1 cellular context compared by ENCODE assay signal in genomic region chr16:69234460-69234859, GRCh38.
TF ChIP-seq lines count a peak whose summit lies in the region.

No MANE protein-coding gene starts in this region.

TF ChIP-seq in HEK293, 187 proteins besides CTCF, POLR2A, EP300 and RAD21 (continued from another document):
- TF ChIP-seq, protein P1, sequence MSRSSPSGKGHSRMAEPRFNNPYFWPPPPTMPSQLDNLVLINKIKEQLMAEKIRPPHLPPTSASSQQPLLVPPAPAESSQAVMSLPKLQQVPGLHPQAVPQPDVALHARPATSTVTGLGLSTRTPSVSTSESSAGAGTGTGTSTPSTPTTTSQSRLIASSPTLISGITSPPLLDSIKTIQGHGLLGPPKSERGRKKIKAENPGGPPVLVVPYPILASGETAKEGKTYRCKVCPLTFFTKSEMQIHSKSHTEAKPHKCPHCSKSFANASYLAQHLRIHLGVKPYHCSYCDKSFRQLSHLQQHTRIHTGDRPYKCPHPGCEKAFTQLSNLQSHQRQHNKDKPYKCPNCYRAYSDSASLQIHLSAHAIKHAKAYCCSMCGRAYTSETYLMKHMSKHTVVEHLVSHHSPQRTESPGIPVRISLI (tag by site-specific recombination; IDR thresholded peaks at IDR 0.05): no peak
- TF ChIP-seq ZFHX2 (tag by site-specific recombination; conservative IDR thresholded peaks at IDR 0.05) (no peak), ZXDB (tag by site-specific recombination; IDR thresholded peaks at IDR 0.05) (peak; percentile 48; the same call in 1 of the 2 replicates), ZNF202 (tag by site-specific recombination; IDR thresholded peaks at IDR 0.05; ENCODE audit: borderline replicate concordance) (no peak), OVOL3 (tag by site-specific recombination; IDR thresholded peaks at IDR 0.05) (no peak), ZNF521 (tag by site-specific recombination; IDR thresholded peaks at IDR 0.05) (no peak), HOXC10 (CRISPR knock-in tag; IDR thresholded peaks at IDR 0.05) (no peak), ZNF24 (tag by site-specific recombination; IDR thresholded peaks at IDR 0.05) (no peak), ZNF530 (tag by site-specific recombination; IDR thresholded peaks at IDR 0.05; ENCODE audit: low read depth) (no peak), ZNF747 (tag by site-specific recombination; IDR thresholded peaks at IDR 0.05) (no peak), ZNF785 (tag by site-specific recombination; IDR thresholded peaks at IDR 0.05) (no peak), ZNF366 (tag by site-specific recombination; conservative IDR thresholded peaks at IDR 0.05) (no peak), FEZF1 (tag by site-specific recombination; IDR thresholded peaks at IDR 0.05) (peak; percentile 29; the same call in 1 of the 2 replicates), ZNF138 (tag by site-specific recombination; IDR thresholded peaks at IDR 0.05; ENCODE audit: borderline replicate concordance) (no peak), KLF10 (tag by site-specific recombination; IDR thresholded peaks at IDR 0.05) (no peak), ZNF837 (tag by site-specific recombination; IDR thresholded peaks at IDR 0.05) (no peak), YY1 (tag by site-specific recombination; IDR thresholded peaks at IDR 0.05) (no peak), ZNF398 (tag by site-specific recombination; IDR thresholded peaks at IDR 0.05) (no peak)
- TF ChIP-seq, protein P2, sequence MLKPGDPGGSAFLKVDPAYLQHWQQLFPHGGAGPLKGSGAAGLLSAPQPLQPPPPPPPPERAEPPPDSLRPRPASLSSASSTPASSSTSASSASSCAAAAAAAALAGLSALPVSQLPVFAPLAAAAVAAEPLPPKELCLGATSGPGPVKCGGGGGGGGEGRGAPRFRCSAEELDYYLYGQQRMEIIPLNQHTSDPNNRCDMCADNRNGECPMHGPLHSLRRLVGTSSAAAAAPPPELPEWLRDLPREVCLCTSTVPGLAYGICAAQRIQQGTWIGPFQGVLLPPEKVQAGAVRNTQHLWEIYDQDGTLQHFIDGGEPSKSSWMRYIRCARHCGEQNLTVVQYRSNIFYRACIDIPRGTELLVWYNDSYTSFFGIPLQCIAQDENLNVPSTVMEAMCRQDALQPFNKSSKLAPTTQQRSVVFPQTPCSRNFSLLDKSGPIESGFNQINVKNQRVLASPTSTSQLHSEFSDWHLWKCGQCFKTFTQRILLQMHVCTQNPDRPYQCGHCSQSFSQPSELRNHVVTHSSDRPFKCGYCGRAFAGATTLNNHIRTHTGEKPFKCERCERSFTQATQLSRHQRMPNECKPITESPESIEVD (tag by site-specific recombination; IDR thresholded peaks at IDR 0.05): peak; percentile 58
TF ChIP-seq in HEK293: peak in this region for 3.
